11 cellular contexts compared by ENCODE assay signal in genomic region chr1:23601104-23601967, GRCh38. TPM values are rescaled to one million over a fixed set of nuclear protein-coding genes. Genes with fewer than 3 reads are reported as not detected.
A peak's percentile ranks its signal among the peaks of the same experiment; 100 is the strongest.
DNase-seq lines count a peak whose midpoint lies in the region; ATAC-seq and TF ChIP-seq lines count a peak whose summit lies in the region.
"Had no signal": no experiment of that assay in that cellular context is flagged by ENCODE, and none has a peak within 500 bp of the region (broad histone marks: within the 10 kb centered on the region; RNA-seq: fewer than 3 reads in every experiment).

No MANE protein-coding gene starts in this region.

- no peaks in the 10 kb centered on the region for H3K9me3 Mint-ChIP-seq in CD8-positive, alpha-beta T cell
- peaks cover 0 to 5% of the 10 kb centered on the region in 2 donors for H3K9me3 Mint-ChIP-seq in activated naive CD4-positive, alpha-beta T cell treated with anti-CD3 and anti-CD28 coated beads, Interleukin-2, amount 50 U/mL, for 72 hours
- no peaks in the 10 kb centered on the region for H3K9me3 Mint-ChIP-seq in nephron progenitor cell

- H3K4me1 Mint-ChIP-seq in CD8-positive, alpha-beta T cell (ENCODE audit: low read depth) = peaks cover 85% of the 10 kb centered on the region
- peaks cover 82% of the 10 kb centered on the region for H3K4me1 Mint-ChIP-seq in nephron progenitor cell

- peak in 2 of 7 experiments; percentile 32 to 52 for DNase-seq in CD8-positive, alpha-beta T cell
- DNase-seq in LHCN-M2 (ENCODE audit: low read depth) = peak; percentile 69
- DNase-seq in activated naive CD4-positive, alpha-beta T cell treated with anti-CD3 and anti-CD28 coated beads, Interleukin-2, amount 50 U/mL, for 72 hours (ENCODE audit: low spot score in 2 of 2) = no peak
- DNase-seq in nephron progenitor cell = no peak
- no peak for DNase-seq in RKO (ENCODE audit: low spot score)
- DNase-seq in NCI-H1048 (lab: John Stamatoyannopoulos, UW) = no peak
- no peak for DNase-seq in BE2C
- DNase-seq: effector CD8-positive, alpha-beta T cell; foreskin fibroblast; NCI-H446 had no signal

- ATAC-seq in CD8-positive, alpha-beta T cell = peak; percentile 58
- ATAC-seq in activated naive CD4-positive, alpha-beta T cell treated with anti-CD3 and anti-CD28 coated beads, Interleukin-2, amount 50 U/mL, for 72 hours = peak; percentile 39 to 48
- ATAC-seq: Panc1 had no signal

- H3K27ac ChIP-seq in CD8-positive, alpha-beta T cell (ENCODE audit: low read depth, low read length) = peak overlapping the region; percentile 54

- no peaks in the 10 kb centered on the region for H3K36me3 Mint-ChIP-seq in CD8-positive, alpha-beta T cell
- H3K36me3 Mint-ChIP-seq in activated naive CD4-positive, alpha-beta T cell treated with anti-CD3 and anti-CD28 coated beads, Interleukin-2, amount 50 U/mL, for 72 hours = no peaks in the 10 kb centered on the region
- no peaks in the 10 kb centered on the region for H3K36me3 Mint-ChIP-seq in nephron progenitor cell (ENCODE audit: low read depth)

- H3K36me3 ChIP-seq in CD8-positive, alpha-beta T cell (ENCODE audit: insufficient read depth, low read length) = no peaks in the 10 kb centered on the region
- H3K36me3 ChIP-seq in BE2C = no peaks in the 10 kb centered on the region

- intact Hi-C loops in CD8-positive, alpha-beta T cell (cut with DNase I, micrococcal nuclease) = loop anchor here (1.0 to 2.0 kb wide), 5 partner anchors 9 to 47 kb away; partner anchors contain the start of gene ID3 (in 1 of the 2)

- POLR2A ChIA-PET in CD8-positive, alpha-beta T cell (lab: Charles Lee) = interaction anchor here (0.6 to 7.8 kb wide), 15 partner anchors 9 to 73 kb away, joined by 3 to 86 read pairs (median 5); partner anchors contain the start of gene ID3

- H3K4me3 Mint-ChIP-seq in CD8-positive, alpha-beta T cell = peak overlapping the region; percentile 78
- peak overlapping the region; percentile 41 for H3K4me3 Mint-ChIP-seq in nephron progenitor cell

- H3K4me1 ChIP-seq in CD8-positive, alpha-beta T cell (ENCODE audit: insufficient read depth, low read length) = peaks cover 90% of the 10 kb centered on the region
- peaks cover 16% of the 10 kb centered on the region for H3K4me1 ChIP-seq in BE2C

- no peaks in the 10 kb centered on the region for H3K9me3 ChIP-seq in CD8-positive, alpha-beta T cell (ENCODE audit: low read length)
- no peaks in the 10 kb centered on the region for H3K9me3 ChIP-seq in BE2C

- peak overlapping the region; percentile 94 for H3K27ac Mint-ChIP-seq in CD8-positive, alpha-beta T cell
- peak overlapping the region; percentile 22 to 81 for H3K27ac Mint-ChIP-seq in activated naive CD4-positive, alpha-beta T cell treated with anti-CD3 and anti-CD28 coated beads, Interleukin-2, amount 50 U/mL, for 72 hours
- H3K27ac Mint-ChIP-seq in nephron progenitor cell = peak overlapping the region; percentile 89

- CTCF ChIA-PET in CD8-positive, alpha-beta T cell (lab: Charles Lee) = interaction anchor here (1.1 to 15.6 kb wide), 10 partner anchors 9 to 90 kb away, joined by 4 to 207 read pairs (median 7); partner anchors contain the start of genes ID3 and RPL11

- H3K4me3 ChIP-seq in CD8-positive, alpha-beta T cell (ENCODE audit: low read depth, low read length) = peak overlapping the region; percentile 63
- H3K4me3 ChIP-seq in BE2C (ENCODE audit: low read depth, low read length) = no peak overlapping the region

- H3K27me3 Mint-ChIP-seq in CD8-positive, alpha-beta T cell (ENCODE audit: low read depth) = no peaks in the 10 kb centered on the region
- no peaks in the 10 kb centered on the region for H3K27me3 Mint-ChIP-seq in nephron progenitor cell (ENCODE audit: low read depth, poor library complexity)

- no peaks in the 10 kb centered on the region for H3K27me3 ChIP-seq in CD8-positive, alpha-beta T cell (ENCODE audit: insufficient read depth, low read length)
- H3K27me3 ChIP-seq in BE2C = no peaks in the 10 kb centered on the region

- TF ChIP-seq CTCF in CD8-positive, alpha-beta T cell (IDR thresholded peaks at IDR 0.05) = no peak
- no peak for TF ChIP-seq CTCF in nephron progenitor cell (IDR thresholded peaks at IDR 0.05)
- no peak for TF ChIP-seq CTCF in BE2C (IDR thresholded peaks at IDR 0.05; ENCODE audit: low read depth, low read length)

RNA-seq across cellular contexts. Expression of gene ID3, which starts 42.0 kb away (rescaled TPM):
- total RNA-seq in CD8-positive, alpha-beta T cell = 10 to 100 TPM; 44.2 to 48.1 TPM
- 335 and 553 TPM in 2 replicates for total RNA-seq in LHCN-M2 (2014; rRNA removed)
- polyA plus RNA-seq in LHCN-M2 (2012) = 331 TPM
- total RNA-seq in activated naive CD4-positive, alpha-beta T cell treated with anti-CD3 and anti-CD28 coated beads, Interleukin-2, amount 50 U/mL, for 72 hours = 100 to 1,000 TPM in 1 of 2 donors, 10 to 100 TPM in 1; 31.5 to 290 TPM
- 63.3 TPM for polyA plus RNA-seq in BE2C (2012; ENCODE audit: insufficient read depth, insufficient read length, low read depth)
